ENCODE assay signal across 9 cellular contexts in the genomic region with DNA sequence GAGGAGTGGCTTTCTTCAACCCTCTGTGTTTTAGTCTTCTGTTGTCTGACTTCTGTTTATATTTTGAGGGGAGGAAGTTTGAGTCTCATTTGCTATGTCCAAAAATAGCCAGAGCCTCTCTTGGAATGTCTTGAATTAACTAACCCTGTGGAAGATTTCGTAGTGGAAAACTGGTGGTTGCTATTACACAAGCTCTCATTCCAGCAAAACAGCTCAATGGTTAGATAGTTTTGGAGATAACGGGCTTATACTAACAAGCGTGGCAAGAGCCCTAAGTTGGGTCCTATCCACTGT. TPM values are rescaled to one million over a fixed set of nuclear protein-coding genes. Genes with fewer than 3 reads are reported as not detected.
DNase-seq lines count a peak whose midpoint lies in the region; ATAC-seq, FAIRE-seq and TF ChIP-seq lines count a peak whose summit lies in the region.
"Had no signal": no experiment of that assay in that cellular context is flagged by ENCODE, and none has a peak within 500 bp of the region (broad histone marks: within the 10 kb centered on the region; RNA-seq: fewer than 3 reads in every experiment).

No MANE protein-coding gene starts in this region.

- no peak overlapping the region for H3K27ac Mint-ChIP-seq in CD4-positive, alpha-beta T cell
- H3K27ac Mint-ChIP-seq in activated T-helper 1 cell treated with anti-CD3 and anti-CD28 coated beads, Interleukin-12 subunit alpha, Interleukin-12 subunit beta, Interleukin-2, Interleukin-4 antibody, amounts not matched to agents 30 ng/mL and 10 ng/mL and 1 ng/mL, durations not matched to agents 14 hours and 24 hours and 36 hours = no peak overlapping the region

- peak overlapping the region; percentile 71 for H3K4me3 Mint-ChIP-seq in CD4-positive, alpha-beta T cell
- H3K4me3 Mint-ChIP-seq in activated T-helper 1 cell treated with anti-CD3 and anti-CD28 coated beads, Interleukin-12 subunit alpha, Interleukin-12 subunit beta, Interleukin-2, Interleukin-4 antibody, amounts not matched to agents 30 ng/mL and 10 ng/mL and 1 ng/mL, durations not matched to agents 14 hours and 24 hours and 36 hours = no peak overlapping the region

- H3K18ac ChIP-seq in trophoblast cell (ENCODE audit: low read length) = no peak overlapping the region

- H4K8ac ChIP-seq in trophoblast cell (ENCODE audit: low read depth, low read length) = no peak overlapping the region

- no peaks in the 10 kb centered on the region for H3K9me3 ChIP-seq in CD4-positive, alpha-beta T cell (ENCODE audit: control insufficient read depth, low read length)
- no peaks in the 10 kb centered on the region for H3K9me3 ChIP-seq in left ventricle myocardium inferior (replicated peaks)
- H3K9me3 ChIP-seq in trophoblast cell (ENCODE audit: insufficient read depth, low read depth, low read length) = no peaks in the 10 kb centered on the region
- H3K9me3 ChIP-seq in WERI-Rb-1 (ENCODE audit: severe bottlenecking) = no peaks in the 10 kb centered on the region

- WGBS in trophoblast cell (ENCODE audit: extremely low coverage, insufficient coverage, insufficient read length) = no CpG with 5 or more reads among the region's 3 CpGs

- no peak overlapping the region for H3K23ac ChIP-seq in trophoblast cell (ENCODE audit: low read length)

- intact Hi-C loops in CD4-positive, alpha-beta T cell (cut with DNase I, micrococcal nuclease) = no loop called here
- intact Hi-C loops in left ventricle myocardium inferior (cut with micrococcal nuclease) = no loop called here
- intact Hi-C loops in activated T-helper 1 cell treated with anti-CD3 and anti-CD28 coated beads, Interleukin-12 subunit alpha, Interleukin-12 subunit beta, Interleukin-2, Interleukin-4 antibody, amounts not matched to agents 30 ng/mL and 10 ng/mL and 1 ng/mL, durations not matched to agents 14 hours and 24 hours and 36 hours (cut with micrococcal nuclease) = no loop called here

- no peak for ATAC-seq in CD4-positive, alpha-beta T cell (ENCODE audit: poor library complexity)

- no peak overlapping the region for H4K12ac ChIP-seq in trophoblast cell (ENCODE audit: low read depth, low read length)

- H3K36me3 ChIP-seq in left ventricle myocardium inferior = peaks cover 3% of the 10 kb centered on the region
- peaks cover 2 to 10% of the 10 kb centered on the region in 2 experiments for H3K36me3 ChIP-seq in trophoblast cell (ENCODE audit: control insufficient read depth in 1 of 2, insufficient read depth in 2 of 2, low read length in 2 of 2)
- H3K36me3 ChIP-seq in WERI-Rb-1 = no peaks in the 10 kb centered on the region

- no peak for DNase-seq in CD4-positive, alpha-beta T cell
- peak; percentile 98 for DNase-seq in amniotic epithelial cell (ENCODE audit: low read depth)
- DNase-seq in left ventricle myocardium inferior = no peak
- DNase-seq in trophoblast cell = peak; percentile 71 to 94
- DNase-seq in NCI-H187 treated with DMSO at 0.1 percent for 48 hours (lab: John Stamatoyannopoulos, UW) = no peak
- no peak for DNase-seq in WERI-Rb-1
- no peak for DNase-seq in activated T-helper 1 cell treated with anti-CD3 and anti-CD28 coated beads, Interleukin-12 subunit alpha, Interleukin-12 subunit beta, Interleukin-2, Interleukin-4 antibody, amounts not matched to agents 30 ng/mL and 10 ng/mL and 1 ng/mL, durations not matched to agents 14 hours and 24 hours and 36 hours (ENCODE audit: low spot score)
- DNase-seq in H54 (ENCODE audit: insufficient read length, low spot score) = no peak
- DNase-seq: activated CD8-positive, alpha-beta memory T cell treated with anti-CD3 and anti-CD28 coated beads, Interleukin-2, amount 50 U/mL, for 48 hours had no signal

- H3K4ac ChIP-seq in trophoblast cell (ENCODE audit: low read depth, low read length) = no peak overlapping the region

- no peak overlapping the region for H2AFZ ChIP-seq in trophoblast cell (ENCODE audit: insufficient read depth, low read length, poor library complexity)

- no peaks in the 10 kb centered on the region for H3K9me3 Mint-ChIP-seq in CD4-positive, alpha-beta T cell
- no peaks in the 10 kb centered on the region for H3K9me3 Mint-ChIP-seq in activated T-helper 1 cell treated with anti-CD3 and anti-CD28 coated beads, Interleukin-12 subunit alpha, Interleukin-12 subunit beta, Interleukin-2, Interleukin-4 antibody, amounts not matched to agents 30 ng/mL and 10 ng/mL and 1 ng/mL, durations not matched to agents 14 hours and 24 hours and 36 hours

- peaks cover 53% of the 10 kb centered on the region for H3K4me1 ChIP-seq in left ventricle myocardium inferior
- peaks cover 7 to 18% of the 10 kb centered on the region in 2 experiments for H3K4me1 ChIP-seq in trophoblast cell (ENCODE audit: control insufficient read depth in 1 of 2, insufficient read depth in 2 of 2, low read length in 2 of 2)

- no peak overlapping the region for H3K27ac ChIP-seq in CD4-positive, alpha-beta T cell (ENCODE audit: low read depth, low read length)
- H3K27ac ChIP-seq in left ventricle myocardium inferior (replicated peaks) (peak overlapping the region; percentile 97), trophoblast cell (ENCODE audit: low read depth, low read length) (no peak overlapping the region), WERI-Rb-1 (no peak overlapping the region)

- H3K9ac ChIP-seq in trophoblast cell (ENCODE audit: low read length) = no peak overlapping the region

- POLR2A ChIA-PET in CD4-positive, alpha-beta T cell (lab: Charles Lee) = no interaction called here

- H3K36me3 Mint-ChIP-seq in CD4-positive, alpha-beta T cell (ENCODE audit: low read depth) = no peaks in the 10 kb centered on the region
- no peaks in the 10 kb centered on the region for H3K36me3 Mint-ChIP-seq in activated T-helper 1 cell treated with anti-CD3 and anti-CD28 coated beads, Interleukin-12 subunit alpha, Interleukin-12 subunit beta, Interleukin-2, Interleukin-4 antibody, amounts not matched to agents 30 ng/mL and 10 ng/mL and 1 ng/mL, durations not matched to agents 14 hours and 24 hours and 36 hours (ENCODE audit: low read depth)

- TF ChIP-seq CTCF in CD4-positive, alpha-beta T cell (IDR thresholded peaks at IDR 0.05) = no peak
- TF ChIP-seq CTCF in left ventricle myocardium inferior (IDR thresholded peaks at IDR 0.05; ENCODE audit: borderline replicate concordance) (no peak), WERI-Rb-1 (IDR thresholded peaks at IDR 0.05; ENCODE audit: low read depth, low read length) (no peak)

- H3K4me2 ChIP-seq in trophoblast cell (ENCODE audit: low read length) = peak overlapping the region; percentile 71

- no peak overlapping the region for H4K91ac ChIP-seq in trophoblast cell (ENCODE audit: low read depth, low read length)

- H2BK5ac ChIP-seq in trophoblast cell (ENCODE audit: low read depth, low read length, poor library complexity) = no peak overlapping the region

- no peak overlapping the region for H2AK5ac ChIP-seq in trophoblast cell (ENCODE audit: low read length)

- H3K27me3 Mint-ChIP-seq in CD4-positive, alpha-beta T cell = peaks cover 70% of the 10 kb centered on the region
- peaks cover 68% of the 10 kb centered on the region for H3K27me3 Mint-ChIP-seq in activated T-helper 1 cell treated with anti-CD3 and anti-CD28 coated beads, Interleukin-12 subunit alpha, Interleukin-12 subunit beta, Interleukin-2, Interleukin-4 antibody, amounts not matched to agents 30 ng/mL and 10 ng/mL and 1 ng/mL, durations not matched to agents 14 hours and 24 hours and 36 hours (ENCODE audit: insufficient read depth)

- no peak overlapping the region for H2BK120ac ChIP-seq in trophoblast cell (ENCODE audit: insufficient read depth, low read length, poor library complexity)

- H3K27me3 ChIP-seq in CD4-positive, alpha-beta T cell (ENCODE audit: control insufficient read depth, insufficient read depth, low read length) = peaks cover 65% of the 10 kb centered on the region
- H3K27me3 ChIP-seq in left ventricle myocardium inferior (ENCODE audit: low read depth) (no peaks in the 10 kb centered on the region), trophoblast cell (ENCODE audit: insufficient read depth, low read length) (no peaks in the 10 kb centered on the region), WERI-Rb-1 (ENCODE audit: insufficient read depth, low read depth, severe bottlenecking) (peaks cover 79% of the 10 kb centered on the region)

- peaks cover 12% of the 10 kb centered on the region for H3K4me1 Mint-ChIP-seq in CD4-positive, alpha-beta T cell (ENCODE audit: low read depth)
- peaks cover 10% of the 10 kb centered on the region for H3K4me1 Mint-ChIP-seq in activated T-helper 1 cell treated with anti-CD3 and anti-CD28 coated beads, Interleukin-12 subunit alpha, Interleukin-12 subunit beta, Interleukin-2, Interleukin-4 antibody, amounts not matched to agents 30 ng/mL and 10 ng/mL and 1 ng/mL, durations not matched to agents 14 hours and 24 hours and 36 hours (ENCODE audit: low read depth)

- no peak overlapping the region for H2BK12ac ChIP-seq in trophoblast cell (ENCODE audit: low read length)

- H3K4me3 ChIP-seq in left ventricle myocardium inferior (peak overlapping the region; percentile 80), trophoblast cell (ENCODE audit: low read depth, low read length) (peak overlapping the region; percentile 81), WERI-Rb-1 (ENCODE audit: low read depth, low read length) (no peak overlapping the region)

- H3K14ac ChIP-seq in trophoblast cell (ENCODE audit: low read length) = no peak overlapping the region

- no peak for TF ChIP-seq POLR2A in H54 (IDR thresholded peaks at IDR 0.05; ENCODE audit: low read depth, low read length)

- H3K79me1 ChIP-seq in trophoblast cell (ENCODE audit: low read length) = peaks cover 11% of the 10 kb centered on the region

- peaks cover 5% of the 10 kb centered on the region for H3K79me2 ChIP-seq in trophoblast cell (ENCODE audit: control insufficient read depth, insufficient read depth, low read length, poor library complexity)

- CTCF ChIA-PET in CD4-positive, alpha-beta T cell (lab: Charles Lee) = no interaction called here

- no peak for FAIRE-seq in H54 (lab: Jason Lieb, UNC)

RNA-seq across cellular contexts. Expression of a gene that starts 1.6 kb away (rescaled TPM):
- total RNA-seq in CD4-positive, alpha-beta T cell = under 1 TPM in 1 of 2 experiments, not detected in 1; 0.11 TPM
- 33.0 TPM for total RNA-seq in left ventricle myocardium inferior
- 48.1 and 53.3 TPM in 2 replicates for polyA plus RNA-seq in trophoblast cell (2013)
- total RNA-seq in activated T-helper 1 cell treated with anti-CD3 and anti-CD28 coated beads, Interleukin-12 subunit alpha, Interleukin-12 subunit beta, Interleukin-2, Interleukin-4 antibody, amounts not matched to agents 30 ng/mL and 10 ng/mL and 1 ng/mL, durations not matched to agents 14 hours and 24 hours and 36 hours = not detected in 2 replicates

Comparison
In these comparisons a context has a peak if more than half of its experiments do, and no peak if none do; other contexts are left out.
1. DNase-seq: peak in amniotic epithelial cell (single experiment) and trophoblast cell (2 of 2); none in CD4-positive, alpha-beta T cell (0 of 10), left ventricle myocardium inferior (single experiment), NCI-H187 treated with DMSO at 0.1 percent for 48 hours (single experiment), WERI-Rb-1 (single experiment), activated T-helper 1 cell treated with anti-CD3 and anti-CD28 coated beads, Interleukin-12 subunit alpha, Interleukin-12 subunit beta, Interleukin-2, Interleukin-4 antibody, amounts not matched to agents 30 ng/mL and 10 ng/mL and 1 ng/mL, durations not matched to agents 14 hours and 24 hours and 36 hours (single experiment) and H54 (single experiment).
2. RNA of a gene that starts 1.6 kb away (total RNA-seq): 33.0 TPM in left ventricle myocardium inferior (single experiment); 0.11 TPM in CD4-positive, alpha-beta T cell and not detected in activated T-helper 1 cell treated with anti-CD3 and anti-CD28 coated beads, Interleukin-12 subunit alpha, Interleukin-12 subunit beta, Interleukin-2, Interleukin-4 antibody, amounts not matched to agents 30 ng/mL and 10 ng/mL and 1 ng/mL, durations not matched to agents 14 hours and 24 hours and 36 hours; every median in the first group is over 10 times any median in the second.